Comparison of ENCODE assay signal across 30 cellular contexts in the genomic region with DNA sequence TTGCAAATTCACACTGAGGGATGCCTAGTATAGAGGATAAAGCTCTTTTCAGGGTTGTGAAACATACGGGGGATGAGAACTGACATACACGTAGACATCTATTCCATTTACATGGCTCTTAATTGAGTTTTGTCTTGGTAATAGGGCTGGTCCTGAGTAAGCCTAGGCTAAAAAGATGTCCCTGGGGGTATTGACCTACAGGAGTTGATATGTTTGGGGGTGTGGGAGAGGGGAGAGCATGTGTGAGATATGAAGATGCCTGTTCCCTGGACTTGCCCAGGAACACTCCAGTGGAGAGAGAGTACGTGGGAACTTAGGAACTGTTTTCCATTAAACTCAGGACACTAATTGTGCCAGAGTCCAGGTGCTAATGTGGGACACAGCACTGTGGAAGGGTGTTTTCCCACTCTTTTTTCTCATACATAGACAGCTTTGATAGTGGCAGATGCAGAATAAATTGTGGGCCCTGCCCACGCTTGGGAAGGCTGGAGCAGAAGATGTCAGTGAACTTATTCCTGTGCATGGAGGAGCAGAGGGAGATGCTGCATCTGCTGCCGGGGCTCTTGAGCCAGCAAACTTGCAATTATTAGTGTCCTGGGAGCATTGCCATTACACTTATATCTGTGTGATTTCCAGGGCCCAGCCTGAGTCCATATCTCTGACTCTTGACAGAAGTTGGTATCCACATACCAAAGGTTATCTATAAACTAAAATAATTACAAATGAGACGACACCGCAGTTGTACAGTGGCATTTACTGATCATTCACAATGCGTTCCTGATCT. TPM values are rescaled to one million over a fixed set of nuclear protein-coding genes. Genes with fewer than 3 reads are reported as not detected.
DNase-seq lines count a peak whose midpoint lies in the region; ATAC-seq and TF ChIP-seq lines count a peak whose summit lies in the region.
"Had no signal": no experiment of that assay in that cellular context is flagged by ENCODE, and none has a peak within 500 bp of the region (broad histone marks: within the 10 kb centered on the region; RNA-seq: fewer than 3 reads in every experiment).

No MANE protein-coding gene starts in this region.

- H3K9me3 ChIP-seq in heart right ventricle (no peaks in the 10 kb centered on the region), psoas muscle (no peaks in the 10 kb centered on the region), transverse colon (no peaks in the 10 kb centered on the region)
- H3K9me3 ChIP-seq: colonic mucosa, HAP-1 had no signal

- H3K36me3 ChIP-seq in heart right ventricle, result peaks cover 0 to 8% (median 0%) of the 10 kb centered on the region in 9 donors
- H3K36me3 ChIP-seq in psoas muscle (ENCODE audit: insufficient read depth in 1 of 2, low read depth in 1 of 2), result no peaks in the 10 kb centered on the region
- no peaks in the 10 kb centered on the region for H3K36me3 ChIP-seq in transverse colon
- H3K36me3 ChIP-seq in brain microvascular endothelial cell (replicated peaks), result no peaks in the 10 kb centered on the region
- H3K36me3 ChIP-seq: colonic mucosa, HAP-1, WERI-Rb-1 had no signal

- H3K4me1 ChIP-seq in heart right ventricle (peaks cover 3 to 77% (median 51%) of the 10 kb centered on the region in 9 donors), psoas muscle (peaks cover 18% of the 10 kb centered on the region), transverse colon (peaks cover 0 to 16% (median 6%) of the 10 kb centered on the region in 4 donors)
- H3K4me1 ChIP-seq: colonic mucosa had no signal

- H3K4me3 ChIP-seq in heart right ventricle, result peak overlapping the region in 2 of 10 donors; percentile 1 to 19
- no peak overlapping the region for H3K4me3 ChIP-seq in psoas muscle
- no peak overlapping the region for H3K4me3 ChIP-seq in transverse colon
- no peak overlapping the region for H3K4me3 ChIP-seq in brain microvascular endothelial cell (ENCODE audit: low read depth, low read length)
- H3K4me3 ChIP-seq: colonic mucosa, HAP-1 had no signal

- H3K27me3 ChIP-seq in heart right ventricle (no peaks in the 10 kb centered on the region), psoas muscle (ENCODE audit: insufficient read depth in 3 of 3, low read length in 2 of 3) (no peaks in the 10 kb centered on the region), transverse colon (no peaks in the 10 kb centered on the region), brain microvascular endothelial cell (replicated peaks) (no peaks in the 10 kb centered on the region)
- H3K27me3 ChIP-seq: colonic mucosa had no signal

- no peak for TF ChIP-seq CTCF in heart right ventricle (IDR thresholded peaks at IDR 0.05)
- no peak for TF ChIP-seq CTCF in psoas muscle (IDR thresholded peaks at IDR 0.05)
- no peak for TF ChIP-seq CTCF in transverse colon (IDR thresholded peaks at IDR 0.05)
- no peak for TF ChIP-seq CTCF in brain microvascular endothelial cell (IDR thresholded peaks at IDR 0.05; ENCODE audit: low read depth, low read length, missing control alignments)

- DNase-seq in DMS 273 (lab: John Stamatoyannopoulos, UW; ENCODE audit: unreplicated experiment), result peak; percentile 26
- no peak for DNase-seq in DMS 273 treated with DMSO at 0.1 percent for 48 hours (lab: John Stamatoyannopoulos, UW)
- no peak for DNase-seq in heart right ventricle
- DNase-seq in psoas muscle, result no peak
- DNase-seq in transverse colon, result no peak
- DNase-seq in activated CD4-positive, alpha-beta T cell treated with anti-CD3 and anti-CD28 coated beads, Interleukin-2, amount 50 U/mL, for 1 hour, result no peak
- DNase-seq in brain microvascular endothelial cell, result no peak
- DNase-seq: activated CD4-positive, alpha-beta T cell treated with anti-CD3 and anti-CD28 coated beads for 48 hours; activated CD8-positive, alpha-beta memory T cell treated with anti-CD3 and anti-CD28 coated beads for 24 hours; amniotic stem cell; colonic mucosa; COR-L47; effector CD8-positive, alpha-beta T cell; head of caudate nucleus; KG1; MM.1S; NCI-H2081; NCI-H2227 treated with DMSO at 0.1 percent for 48 hours; NCI-H526 treated with DMSO at 0.1 percent for 48 hours; SIG-M5; stimulated activated CD4-positive, alpha-beta T cell treated with anti-CD3 and anti-CD28 coated beads, Interleukin-15, amount 100 ng/mL, for 24 hours; stimulated activated CD4-positive, alpha-beta T cell treated with anti-CD3 and anti-CD28 coated beads, Interleukin-4, amount 100 ng/mL, for 4 hours; substantia nigra; T1000; WERI-Rb-1 had no signal

- no peak for TF ChIP-seq POLR2A in transverse colon (IDR thresholded peaks at IDR 0.05)

- H3K27ac ChIP-seq in heart right ventricle, result peak overlapping the region; percentile 36 to 79 (median 66)
- peak overlapping the region; percentile 19 for H3K27ac ChIP-seq in psoas muscle
- peak overlapping the region; percentile 7 to 57 (median 50) for H3K27ac ChIP-seq in transverse colon
- H3K27ac ChIP-seq in brain microvascular endothelial cell, result no peak overlapping the region
- H3K27ac ChIP-seq: 22Rv1, C4-2B, colonic mucosa, WERI-Rb-1 had no signal

- intact Hi-C loops in heart right ventricle (cut with DNase I), result loop anchor here in 1 of 10 donors (5.0 kb wide), 1 partner anchor 58 kb away; no protein-coding TSS in a partner anchor
- intact Hi-C loops in psoas muscle (cut with DNase I), result loop anchor here in 1 of 2 donors (1.0 to 5.0 kb wide), 2 partner anchors 38 to 41 kb away; no protein-coding TSS in a partner anchor
- intact Hi-C loops in transverse colon (cut with DNase I; ENCODE audit: low total_unique reads), result no loop called here

- no peak for TF ChIP-seq EP300 in transverse colon (IDR thresholded peaks at IDR 0.05; ENCODE audit: low read depth)

- 42 to 48% methylated on average over 8 of the region's 8 CpGs for WGBS in heart right ventricle, 2 donors
- WGBS in psoas muscle, 3 donors, result 59 to 73% (median 68%) methylated on average over 8 of the region's 8 CpGs
- 68 to 82% methylated on average over 6 to 8 of the region's 8 CpGs for WGBS in transverse colon (ENCODE audit: low coverage in 1 of 2), 2 donors

- in situ Hi-C loops in transverse colon (cut with MboI; ENCODE audit: low pct_ligation_motif_present in 1 of 4, low pct_unique_long_range_greater_than_20kb in 1 of 4, low sequenced_read_pairs in 3 of 4), result no loop called here
- in situ Hi-C loops in brain microvascular endothelial cell (cut with HindIII; ENCODE audit: low pct_ligation_motif_present, low sequenced_read_pairs), result no loop called here

- ATAC-seq in heart right ventricle (peak; percentile 35 to 85 (median 73)), psoas muscle (no peak), GM19463 (IDR thresholded peaks at IDR 0.05; ENCODE audit: unreplicated experiment) (no peak)

RNA-seq across cellular contexts. Expression of a gene that starts 20.7 kb away (rescaled TPM):
- total RNA-seq in heart right ventricle (100 to 1,000 TPM; 197 to 405 (median 267) TPM), psoas muscle (1,000 to 10,000 TPM; 1,548 to 2,858 (median 2,312) TPM), transverse colon (100 to 1,000 TPM in 3 of 4 donors, 10 to 100 TPM in 1; 99.7 to 400 (median 145) TPM)
- polyA plus RNA-seq in heart right ventricle (10 to 100 TPM; 27.5 to 29.1 TPM), psoas muscle (100 to 1,000 TPM in 2 of 3 donors, 10 to 100 TPM in 1; 35.7 to 861 (median 475) TPM)
- total RNA-seq: G401 had no signal

Comparison
In these comparisons a context has a peak if more than half of its experiments do, and no peak if none do; other contexts are left out.
1. ATAC-seq: peak in heart right ventricle (8 of 8); none in psoas muscle (0 of 4) and GM19463 (single experiment).